Comparison of ENCODE assay signal across 1 cellular context in genomic region chr7:27751888-27752660, GRCh38.
TF ChIP-seq lines count a peak whose summit lies in the region.

No MANE protein-coding gene starts in this region.

TF ChIP-seq in GM12878, 131 proteins besides CTCF, POLR2A, EP300 and RAD21 (continued from another document):
- TF ChIP-seq ZBTB33 (IDR thresholded peaks at IDR 0.05) (no peak), RFX5 (IDR thresholded peaks at IDR 0.05; ENCODE audit: low read depth, low read length) (no peak), PAX8 (IDR thresholded peaks at IDR 0.05) (no peak), ZNF274 (IDR thresholded peaks at IDR 0.05; ENCODE audit: insufficient read depth, insufficient read length) (no peak), SIX5 (IDR thresholded peaks at IDR 0.05; ENCODE audit: low read depth, low read length, severe bottlenecking) (no peak), EED (IDR thresholded peaks at IDR 0.05; ENCODE audit: low read depth) (no peak), REST (IDR thresholded peaks at IDR 0.05; ENCODE audit: low read depth, low read length) (no peak), TAF1 (IDR thresholded peaks at IDR 0.05; ENCODE audit: borderline replicate concordance, low read depth, low read length) (no peak), HDAC2 (IDR thresholded peaks at IDR 0.05) (no peak)
TF ChIP-seq in GM12878: peak in this region for 0.
